10 cellular contexts compared by ENCODE assay signal in the genomic region with DNA sequence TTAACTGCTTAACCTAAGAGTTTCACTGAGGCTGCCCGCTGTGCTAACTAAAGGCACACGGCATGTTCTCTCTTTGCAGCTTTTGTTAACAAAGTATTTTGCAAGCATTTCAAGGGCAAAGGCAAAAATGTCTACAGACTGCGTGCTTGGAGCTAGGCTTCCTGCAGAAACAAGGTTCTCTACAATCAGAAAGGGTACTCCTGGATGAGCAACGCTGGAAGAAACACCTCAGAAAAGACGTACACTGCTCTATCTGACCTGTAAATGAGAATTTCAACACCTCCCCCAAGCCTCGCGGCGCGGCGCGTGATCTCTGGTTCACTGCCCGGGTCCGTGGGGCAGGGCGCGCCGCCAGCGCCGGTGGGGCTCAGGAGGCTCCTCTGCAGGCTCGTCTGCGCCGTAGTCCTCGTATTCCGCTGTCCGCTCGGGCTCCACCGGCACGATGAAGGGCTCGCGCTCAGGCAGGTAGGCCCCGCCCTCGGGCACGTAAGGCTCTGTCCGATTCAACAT.
DNase-seq lines count a peak whose midpoint lies in the region; ATAC-seq, FAIRE-seq and TF ChIP-seq lines count a peak whose summit lies in the region.
"Had no signal": no experiment of that assay in that cellular context is flagged by ENCODE, and none has a peak within 500 bp of the region (broad histone marks: within the 10 kb centered on the region; RNA-seq: fewer than 3 reads in every experiment).

No MANE protein-coding gene starts in this region.

- TF ChIP-seq CTCF in Panc1 (IDR thresholded peaks at IDR 0.05) (no peak), pancreas (IDR thresholded peaks at IDR 0.05) (no peak), natural killer cell (IDR thresholded peaks at IDR 0.05) (no peak)

- H3K4me1 Mint-ChIP-seq in natural killer cell = no peaks in the 10 kb centered on the region
- peaks cover 0 to 10% (median 4%) of the 10 kb centered on the region in 7 donors for H3K4me1 Mint-ChIP-seq in naive thymus-derived CD4-positive, alpha-beta T cell
- H3K4me1 Mint-ChIP-seq in stimulated activated naive B cell treated with anti-CD40 and anti-IgM and Interleukin-4, amounts not matched to agents 10 μg/mL and 1 μg/mL and 100 μg/mL, for 72 hours = peaks cover 1 to 5% of the 10 kb centered on the region in 2 donors

- H3K36me3 Mint-ChIP-seq in natural killer cell = no peaks in the 10 kb centered on the region
- peaks cover 0 to 5% (median 0%) of the 10 kb centered on the region in 5 donors for H3K36me3 Mint-ChIP-seq in naive thymus-derived CD4-positive, alpha-beta T cell
- H3K36me3 Mint-ChIP-seq in stimulated activated naive B cell treated with anti-CD40 and anti-IgM and Interleukin-4, amounts not matched to agents 10 μg/mL and 1 μg/mL and 100 μg/mL, for 72 hours = no peaks in the 10 kb centered on the region

- H3K27me3 Mint-ChIP-seq in natural killer cell (ENCODE audit: low read depth in 2 of 2) = peaks cover 14 to 20% of the 10 kb centered on the region in 2 donors
- H3K27me3 Mint-ChIP-seq in naive thymus-derived CD4-positive, alpha-beta T cell = peaks cover 21 to 44% (median 34%) of the 10 kb centered on the region in 5 donors
- peaks cover 16 to 19% of the 10 kb centered on the region in 2 donors for H3K27me3 Mint-ChIP-seq in stimulated activated naive B cell treated with anti-CD40 and anti-IgM and Interleukin-4, amounts not matched to agents 10 μg/mL and 1 μg/mL and 100 μg/mL, for 72 hours

- H3K36me3 ChIP-seq in Panc1 (ENCODE audit: control insufficient read depth, insufficient read depth, low read length) = no peaks in the 10 kb centered on the region
- H3K36me3 ChIP-seq in pancreas = no peaks in the 10 kb centered on the region
- H3K36me3 ChIP-seq in naive thymus-derived CD4-positive, alpha-beta T cell (ENCODE audit: control insufficient read depth in 2 of 3, insufficient read depth in 3 of 3, low read length in 3 of 3) = no peaks in the 10 kb centered on the region

- no TSS peak for BruUV-seq in Panc1 (replicated peaks; lab: Mats Ljungman, UMichigan)

- peak; percentile 48 for ATAC-seq in Panc1
- ATAC-seq in pancreas = peak; percentile 83 to 96 (median 92)
- ATAC-seq in natural killer cell = no peak
- ATAC-seq in naive thymus-derived CD4-positive, alpha-beta T cell = no peak
- ATAC-seq in stimulated activated naive B cell treated with anti-CD40 and anti-IgM and Interleukin-4, amounts not matched to agents 10 μg/mL and 1 μg/mL and 100 μg/mL, for 72 hours (replicated peaks) = no peak

- H3K4me1 ChIP-seq in Panc1 (ENCODE audit: control insufficient read depth, insufficient read depth, low read length) (no peaks in the 10 kb centered on the region; the same call in 1 of the 2 replicates), pancreas (no peaks in the 10 kb centered on the region)
- H3K4me1 ChIP-seq in naive thymus-derived CD4-positive, alpha-beta T cell (ENCODE audit: control insufficient read depth in 2 of 2, insufficient read depth in 2 of 2, low read length in 2 of 2) = no peaks in the 10 kb centered on the region

- WGBS in pancreas, 2 donors = 5 to 10% methylated on average over 33 of the region's 33 CpGs

- peak overlapping the region; percentile 27 to 36 for H3K4me3 ChIP-seq in Panc1 (ENCODE audit: low read depth in 2 of 2, low read length in 2 of 2)
- H3K4me3 ChIP-seq in iPS-11a (ENCODE audit: low read depth, low read length) = peak overlapping the region; percentile 18
- peak overlapping the region; percentile 24 to 48 (median 37) for H3K4me3 ChIP-seq in pancreas
- no peak overlapping the region for H3K4me3 ChIP-seq in naive thymus-derived CD4-positive, alpha-beta T cell (ENCODE audit: low read length)

- POLR2A ChIA-PET in Panc1 (lab: Charles Lee) = no interaction called here
- POLR2A ChIA-PET in naive thymus-derived CD4-positive, alpha-beta T cell (lab: Charles Lee) = no interaction called here

- intact Hi-C loops in Panc1 (cut with micrococcal nuclease; ENCODE audit: unreplicated experiment) (no loop called here), pancreas (cut with DNase I) (no loop called here), natural killer cell (cut with micrococcal nuclease) (no loop called here)
- intact Hi-C loops in naive thymus-derived CD4-positive, alpha-beta T cell (cut with micrococcal nuclease) = no loop called here

- H3K27me3 ChIP-seq in Panc1 (ENCODE audit: control insufficient read depth, insufficient read depth, low read length) (peaks cover 6% of the 10 kb centered on the region; the same call in 1 of the 2 replicates), pancreas (no peaks in the 10 kb centered on the region)
- H3K27me3 ChIP-seq in naive thymus-derived CD4-positive, alpha-beta T cell (ENCODE audit: control insufficient read depth in 2 of 2, insufficient read depth in 2 of 2, low read length in 2 of 2) = no peaks in the 10 kb centered on the region

- peak; percentile 37 for DNase-seq in D341Med (ENCODE audit: low spot score)
- DNase-seq in Panc1 (ENCODE audit: low read depth, low spot score) = no peak
- peak; percentile 35 to 80 (median 54) for DNase-seq in pancreas
- DNase-seq in natural killer cell = no peak
- no peak for DNase-seq in T-helper 9 cell
- no peak for DNase-seq in naive thymus-derived CD4-positive, alpha-beta T cell
- DNase-seq in stimulated activated naive B cell treated with anti-CD40 and anti-IgM and Interleukin-4, amounts not matched to agents 10 μg/mL and 1 μg/mL and 100 μg/mL, for 72 hours = no peak
- DNase-seq: activated naive CD4-positive, alpha-beta T cell treated with anti-CD3 and anti-CD28 coated beads, Interleukin-2, amount 50 U/mL, for 16 hours had no signal

- H3K9me3 Mint-ChIP-seq in natural killer cell = peaks cover 8% of the 10 kb centered on the region in 2 donors
- peaks cover 0 to 8% (median 0%) of the 10 kb centered on the region in 11 donors for H3K9me3 Mint-ChIP-seq in naive thymus-derived CD4-positive, alpha-beta T cell
- H3K9me3 Mint-ChIP-seq in stimulated activated naive B cell treated with anti-CD40 and anti-IgM and Interleukin-4, amounts not matched to agents 10 μg/mL and 1 μg/mL and 100 μg/mL, for 72 hours = peaks cover 2 to 4% of the 10 kb centered on the region in 2 donors

- FAIRE-seq in pancreas (lab: Jason Lieb, UNC) = no peak
- FAIRE-seq: TTC549 had no signal

- no peak overlapping the region for H3K27ac Mint-ChIP-seq in natural killer cell
- peak overlapping the region in 1 of 9 donors; percentile 17 for H3K27ac Mint-ChIP-seq in naive thymus-derived CD4-positive, alpha-beta T cell
- H3K27ac Mint-ChIP-seq in stimulated activated naive B cell treated with anti-CD40 and anti-IgM and Interleukin-4, amounts not matched to agents 10 μg/mL and 1 μg/mL and 100 μg/mL, for 72 hours = no peak overlapping the region

- H3K9me3 ChIP-seq in Panc1 (ENCODE audit: control insufficient read depth, insufficient read depth, low read depth, low read length) (no peaks in the 10 kb centered on the region), pancreas (no peaks in the 10 kb centered on the region)
- no peaks in the 10 kb centered on the region for H3K9me3 ChIP-seq in naive thymus-derived CD4-positive, alpha-beta T cell (ENCODE audit: control insufficient read depth in 2 of 3, low read length in 3 of 3)

- in situ Hi-C loops in Panc1 (cut with HindIII; ENCODE audit: low pct_unique_long_range_greater_than_20kb, low sequenced_read_pairs) = no loop called here

- H3K27ac ChIP-seq in Panc1 (ENCODE audit: low read length) (no peak overlapping the region), pancreas (no peak overlapping the region)
- H3K27ac ChIP-seq in naive thymus-derived CD4-positive, alpha-beta T cell (ENCODE audit: low read depth, low read length) = no peak overlapping the region

- CTCF ChIA-PET in Panc1 (lab: Charles Lee) = no interaction called here
- CTCF ChIA-PET in naive thymus-derived CD4-positive, alpha-beta T cell (lab: Charles Lee) = no interaction called here

- no peak overlapping the region for H3K4me3 Mint-ChIP-seq in natural killer cell
- peak overlapping the region in 1 of 10 donors; percentile 63 for H3K4me3 Mint-ChIP-seq in naive thymus-derived CD4-positive, alpha-beta T cell
- no peak overlapping the region for H3K4me3 Mint-ChIP-seq in stimulated activated naive B cell treated with anti-CD40 and anti-IgM and Interleukin-4, amounts not matched to agents 10 μg/mL and 1 μg/mL and 100 μg/mL, for 72 hours

Comparison
In these comparisons a context has a peak if more than half of its experiments do, and no peak if none do; other contexts are left out.
1. DNase-seq: peak in D341Med (single experiment) and pancreas (6 of 6); none in Panc1 (single experiment), natural killer cell (single experiment), T-helper 9 cell (single experiment), naive thymus-derived CD4-positive, alpha-beta T cell (0 of 9) and stimulated activated naive B cell treated with anti-CD40 and anti-IgM and Interleukin-4, amounts not matched to agents 10 μg/mL and 1 μg/mL and 100 μg/mL, for 72 hours (single experiment).
2. ATAC-seq: peak in Panc1 (single experiment) and pancreas (4 of 4); none in natural killer cell (0 of 3), naive thymus-derived CD4-positive, alpha-beta T cell (single experiment) and stimulated activated naive B cell treated with anti-CD40 and anti-IgM and Interleukin-4, amounts not matched to agents 10 μg/mL and 1 μg/mL and 100 μg/mL, for 72 hours (0 of 2).